Comparison of ENCODE assay signal across 9 cellular contexts in the genomic region with DNA sequence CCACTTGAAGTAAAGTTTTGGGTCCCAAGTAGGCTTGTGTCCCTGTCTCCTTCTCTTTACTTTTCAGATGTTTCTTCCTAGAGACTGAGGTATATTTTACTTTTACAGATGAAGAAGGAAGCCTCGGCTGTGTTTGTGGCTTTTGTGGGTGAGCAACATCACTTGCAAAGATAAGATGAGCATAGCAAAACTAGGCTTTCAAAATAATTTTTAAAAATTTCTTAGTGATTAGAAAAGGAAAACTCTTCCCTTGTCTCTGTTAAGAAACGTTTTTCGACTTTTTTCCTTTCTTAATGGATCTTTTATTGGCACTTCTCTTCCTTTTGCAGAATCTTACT. TPM values are rescaled to one million over a fixed set of nuclear protein-coding genes. Genes with fewer than 3 reads are reported as not detected.
DNase-seq lines count a peak whose midpoint lies in the region; ATAC-seq lines count a peak whose summit lies in the region.
"Had no signal": no experiment of that assay in that cellular context is flagged by ENCODE, and none has a peak within 500 bp of the region (broad histone marks: within the 10 kb centered on the region; RNA-seq: fewer than 3 reads in every experiment).

No MANE protein-coding gene starts in this region.

- H3K4me3 Mint-ChIP-seq in activated CD4-positive, alpha-beta T cell treated with anti-CD3 and anti-CD28 coated beads, Interleukin-2, amount 10 ng/mL, durations not matched to agents 7 days and 5 days = peak overlapping the region; percentile 72
- H3K4me3 Mint-ChIP-seq in T-helper 1 cell treated with Interleukin-12 subunit alpha and Interleukin-12 subunit beta and Interleukin-4 antibody, amounts not matched to agents 30 μg/mL and 1 μg/mL, for 36 hours = peak overlapping the region; percentile 84
- peak overlapping the region; percentile 75 for H3K4me3 Mint-ChIP-seq in stimulated activated memory B cell treated with anti-CD40 and anti-IgM and Interleukin-4, amounts not matched to agents 10 μg/mL and 1 μg/mL and 100 μg/mL, for 72 hours

- DNase-seq in activated CD4-positive, alpha-beta T cell treated with anti-CD3 and anti-CD28 coated beads, Interleukin-2, amount 10 ng/mL, durations not matched to agents 7 days and 5 days = peak; percentile 64
- no peak for DNase-seq in activated CD4-positive, alpha-beta T cell treated with anti-CD3 and anti-CD28 coated beads for 48 hours
- DNase-seq in epithelial cell of prostate (ENCODE audit: low read depth, low spot score) (no peak), NCI-H2029 (lab: John Stamatoyannopoulos, UW) (no peak), NCI-H510A treated with DMSO at 0.1 percent for 48 hours (lab: John Stamatoyannopoulos, UW) (no peak)
- DNase-seq: SHP77 treated with DMSO at 0.1 percent for 48 hours had no signal

- no peak for ATAC-seq in stimulated activated memory B cell treated with anti-CD40 and anti-IgM and Interleukin-4, amounts not matched to agents 10 μg/mL and 1 μg/mL and 100 μg/mL, for 72 hours
- no peak for ATAC-seq in HG02884 (IDR thresholded peaks at IDR 0.05; ENCODE audit: unreplicated experiment)

- H3K36me3 Mint-ChIP-seq in activated CD4-positive, alpha-beta T cell treated with anti-CD3 and anti-CD28 coated beads, Interleukin-2, amount 10 ng/mL, durations not matched to agents 7 days and 5 days (ENCODE audit: low read depth) = peaks cover 61% of the 10 kb centered on the region
- H3K36me3 Mint-ChIP-seq in T-helper 1 cell treated with Interleukin-12 subunit alpha and Interleukin-12 subunit beta and Interleukin-4 antibody, amounts not matched to agents 30 μg/mL and 1 μg/mL, for 36 hours (ENCODE audit: low read depth) = peaks cover 28% of the 10 kb centered on the region
- H3K36me3 Mint-ChIP-seq in stimulated activated memory B cell treated with anti-CD40 and anti-IgM and Interleukin-4, amounts not matched to agents 10 μg/mL and 1 μg/mL and 100 μg/mL, for 72 hours = peaks cover 48% of the 10 kb centered on the region

- peak overlapping the region; percentile 93 for H3K27ac Mint-ChIP-seq in activated CD4-positive, alpha-beta T cell treated with anti-CD3 and anti-CD28 coated beads, Interleukin-2, amount 10 ng/mL, durations not matched to agents 7 days and 5 days
- H3K27ac Mint-ChIP-seq in T-helper 1 cell treated with Interleukin-12 subunit alpha and Interleukin-12 subunit beta and Interleukin-4 antibody, amounts not matched to agents 30 μg/mL and 1 μg/mL, for 36 hours = peak overlapping the region; percentile 95
- H3K27ac Mint-ChIP-seq in stimulated activated memory B cell treated with anti-CD40 and anti-IgM and Interleukin-4, amounts not matched to agents 10 μg/mL and 1 μg/mL and 100 μg/mL, for 72 hours = peak overlapping the region; percentile 98

- peaks cover 94% of the 10 kb centered on the region for H3K4me1 Mint-ChIP-seq in activated CD4-positive, alpha-beta T cell treated with anti-CD3 and anti-CD28 coated beads, Interleukin-2, amount 10 ng/mL, durations not matched to agents 7 days and 5 days
- H3K4me1 Mint-ChIP-seq in T-helper 1 cell treated with Interleukin-12 subunit alpha and Interleukin-12 subunit beta and Interleukin-4 antibody, amounts not matched to agents 30 μg/mL and 1 μg/mL, for 36 hours (ENCODE audit: low read depth) = peaks cover 80% of the 10 kb centered on the region
- H3K4me1 Mint-ChIP-seq in stimulated activated memory B cell treated with anti-CD40 and anti-IgM and Interleukin-4, amounts not matched to agents 10 μg/mL and 1 μg/mL and 100 μg/mL, for 72 hours = peaks cover 91% of the 10 kb centered on the region

- H3K27ac ChIP-seq in epithelial cell of prostate = peak overlapping the region; percentile 60

- H3K9me3 Mint-ChIP-seq in activated CD4-positive, alpha-beta T cell treated with anti-CD3 and anti-CD28 coated beads, Interleukin-2, amount 10 ng/mL, durations not matched to agents 7 days and 5 days = no peaks in the 10 kb centered on the region
- no peaks in the 10 kb centered on the region for H3K9me3 Mint-ChIP-seq in T-helper 1 cell treated with Interleukin-12 subunit alpha and Interleukin-12 subunit beta and Interleukin-4 antibody, amounts not matched to agents 30 μg/mL and 1 μg/mL, for 36 hours
- H3K9me3 Mint-ChIP-seq in stimulated activated memory B cell treated with anti-CD40 and anti-IgM and Interleukin-4, amounts not matched to agents 10 μg/mL and 1 μg/mL and 100 μg/mL, for 72 hours = no peaks in the 10 kb centered on the region

- POLR2A ChIA-PET in activated CD4-positive, alpha-beta T cell treated with anti-CD3 and anti-CD28 coated beads, Interleukin-2, amount 10 ng/mL, durations not matched to agents 7 days and 5 days (lab: Charles Lee) = no interaction called here

- CTCF ChIA-PET in activated CD4-positive, alpha-beta T cell treated with anti-CD3 and anti-CD28 coated beads, Interleukin-2, amount 10 ng/mL, durations not matched to agents 7 days and 5 days (lab: Charles Lee) = interaction anchor here (1.0 kb wide), 1 partner anchor 24 kb away, joined by 4 read pairs; no protein-coding TSS in a partner anchor

- no peaks in the 10 kb centered on the region for H3K27me3 Mint-ChIP-seq in activated CD4-positive, alpha-beta T cell treated with anti-CD3 and anti-CD28 coated beads, Interleukin-2, amount 10 ng/mL, durations not matched to agents 7 days and 5 days
- H3K27me3 Mint-ChIP-seq in T-helper 1 cell treated with Interleukin-12 subunit alpha and Interleukin-12 subunit beta and Interleukin-4 antibody, amounts not matched to agents 30 μg/mL and 1 μg/mL, for 36 hours (ENCODE audit: low read depth) = no peaks in the 10 kb centered on the region
- no peaks in the 10 kb centered on the region for H3K27me3 Mint-ChIP-seq in stimulated activated memory B cell treated with anti-CD40 and anti-IgM and Interleukin-4, amounts not matched to agents 10 μg/mL and 1 μg/mL and 100 μg/mL, for 72 hours

RNA-seq across cellular contexts. Expression of gene PTPN1, which starts 7.6 kb away (rescaled TPM):
- 10 to 100 TPM; 66.4 to 75.3 TPM for total RNA-seq in activated CD4-positive, alpha-beta T cell treated with anti-CD3 and anti-CD28 coated beads, Interleukin-2, amount 10 ng/mL, durations not matched to agents 7 days and 5 days
